In genomic region chr1:26017606-26018005, GRCh38 we compare ENCODE assay signal across 1 cellular context.
TF ChIP-seq lines count a peak whose summit lies in the region.

No MANE protein-coding gene starts in this region.

TF ChIP-seq in H1, 55 proteins besides CTCF, POLR2A, EP300 and RAD21:
- TF ChIP-seq JUN (IDR thresholded peaks at IDR 0.05; ENCODE audit: low read depth, low read length) (no peak), BACH1 (IDR thresholded peaks at IDR 0.05; ENCODE audit: low read length) (no peak), MAFK (IDR thresholded peaks at IDR 0.05; ENCODE audit: low read depth, low read length) (no peak), ATF3 (IDR thresholded peaks at IDR 0.05; ENCODE audit: insufficient read depth, low read depth, low read length) (no peak), SIX5 (IDR thresholded peaks at IDR 0.05; ENCODE audit: low read depth, low read length) (no peak)
TF ChIP-seq in H1: peak in this region for 0.
